ENCODE assay signal across 9 cellular contexts in the genomic region with DNA sequence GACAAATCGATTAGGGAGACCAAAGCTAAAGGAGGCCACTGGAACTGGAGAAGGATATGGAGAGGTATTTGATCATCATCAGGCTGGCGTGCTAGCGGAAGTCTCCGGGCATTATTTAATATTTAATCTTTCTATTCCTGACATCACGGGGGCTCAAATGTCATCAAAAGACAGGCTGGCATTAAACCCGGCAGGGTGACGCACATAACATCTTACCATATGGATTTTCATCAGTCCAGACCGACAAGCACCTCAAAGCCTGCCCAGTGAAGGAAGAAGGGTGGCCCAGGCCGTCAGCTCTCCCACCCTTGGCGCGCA. TPM values are rescaled to one million over a fixed set of nuclear protein-coding genes. Genes with fewer than 3 reads are reported as not detected.
A peak's percentile ranks its signal among the peaks of the same experiment; 100 is the strongest.
DNase-seq lines count a peak whose midpoint lies in the region; ATAC-seq and TF ChIP-seq lines count a peak whose summit lies in the region.
"Had no signal": no experiment of that assay in that cellular context is flagged by ENCODE, and none has a peak within 500 bp of the region (broad histone marks: within the 10 kb centered on the region; RNA-seq: fewer than 3 reads in every experiment).

No MANE protein-coding gene starts in this region.

- H3K27me3 ChIP-seq in GM06990 (replicated peaks; ENCODE audit: control insufficient read depth, insufficient read depth, low read length) (no peaks in the 10 kb centered on the region), SJSA1 (replicated peaks) (no peaks in the 10 kb centered on the region)

- peaks cover 30% of the 10 kb centered on the region for H3K4me1 Mint-ChIP-seq in HFFc6 (ENCODE audit: low read depth)
- H3K4me1 Mint-ChIP-seq in natural killer cell treated with Interleukin-12 subunit alpha and Interleukin-12 subunit beta and Interleukin-15 and Interleukin-18, amount 100 ng/mL, for 72 hours (ENCODE audit: low read depth in 2 of 2): peaks cover 19 to 33% of the 10 kb centered on the region in 2 donors

- no peaks in the 10 kb centered on the region for H3K36me3 Mint-ChIP-seq in HFFc6 (ENCODE audit: low read depth)
- H3K36me3 Mint-ChIP-seq in natural killer cell treated with Interleukin-12 subunit alpha and Interleukin-12 subunit beta and Interleukin-15 and Interleukin-18, amount 100 ng/mL, for 72 hours: no peaks in the 10 kb centered on the region

- ATAC-seq in natural killer cell treated with Interleukin-12 subunit alpha and Interleukin-12 subunit beta and Interleukin-15 and Interleukin-18, amount 100 ng/mL, for 72 hours: no peak
- ATAC-seq in HG03045 (IDR thresholded peaks at IDR 0.05; ENCODE audit: unreplicated experiment): no peak

- peak overlapping the region; percentile 44 for H3K27ac ChIP-seq in SJSA1

- H3K4me3 Mint-ChIP-seq in HFFc6: peak overlapping the region; percentile 94
- peak overlapping the region; percentile 93 for H3K4me3 Mint-ChIP-seq in natural killer cell treated with Interleukin-12 subunit alpha and Interleukin-12 subunit beta and Interleukin-15 and Interleukin-18, amount 100 ng/mL, for 72 hours

- no peaks in the 10 kb centered on the region for H3K9me3 ChIP-seq in SJSA1 (replicated peaks)

- H3K27ac Mint-ChIP-seq in HFFc6: peak overlapping the region; percentile 95
- H3K27ac Mint-ChIP-seq in natural killer cell treated with Interleukin-12 subunit alpha and Interleukin-12 subunit beta and Interleukin-15 and Interleukin-18, amount 100 ng/mL, for 72 hours: peak overlapping the region; percentile 83 to 92

- no peaks in the 10 kb centered on the region for H3K9me3 Mint-ChIP-seq in HFFc6
- H3K9me3 Mint-ChIP-seq in natural killer cell treated with Interleukin-12 subunit alpha and Interleukin-12 subunit beta and Interleukin-15 and Interleukin-18, amount 100 ng/mL, for 72 hours: no peaks in the 10 kb centered on the region

- DNase-seq in GM06990 (ENCODE audit: extremely low read depth, insufficient read length): no peak
- DNase-seq in HFFc6: peak; percentile 16
- no peak for DNase-seq in SJSA1 (ENCODE audit: low read depth in 1 of 2, low spot score in 2 of 2)
- peak; percentile 27 for DNase-seq in epithelial cell of esophagus (ENCODE audit: low read depth)
- no peak for DNase-seq in natural killer cell treated with Interleukin-12 subunit alpha and Interleukin-12 subunit beta and Interleukin-15 and Interleukin-18, amount 100 ng/mL, for 72 hours (ENCODE audit: low spot score)
- no peak for DNase-seq in stimulated activated CD4-positive, alpha-beta T cell treated with anti-CD3 and anti-CD28 coated beads, Interleukin-2, amount 100 ng/mL, for 48 hours
- no peak for DNase-seq in RPMI8226

- H3K4me3 ChIP-seq in GM06990 (replicated peaks; ENCODE audit: low read depth, low read length) (peak overlapping the region; percentile 67), SJSA1 (peak overlapping the region; percentile 67), epithelial cell of esophagus (ENCODE audit: low read length) (peak overlapping the region; percentile 71)

- H3K36me3 ChIP-seq in GM06990 (ENCODE audit: control insufficient read depth, insufficient read depth, low read length): no peaks in the 10 kb centered on the region
- no peaks in the 10 kb centered on the region; the same call in 1 of the 2 replicates for H3K36me3 ChIP-seq in SJSA1

- no peak for TF ChIP-seq CTCF in GM06990 (IDR thresholded peaks at IDR 0.05; ENCODE audit: insufficient read depth, low read length, poor library complexity, severe bottlenecking)
- no peak for TF ChIP-seq CTCF in HFFc6 (IDR thresholded peaks at IDR 0.05)
- no peak for TF ChIP-seq CTCF in epithelial cell of esophagus (IDR thresholded peaks at IDR 0.05; ENCODE audit: insufficient read depth, low read depth, low read length, missing control alignments)

- H3K4me1 ChIP-seq in SJSA1 (replicated peaks): 0 out of 2 replicates have a peak, but pooled peaks cover 2% of the 10 kb centered on the region

- no peaks in the 10 kb centered on the region for H3K27me3 Mint-ChIP-seq in HFFc6 (ENCODE audit: insufficient read depth)
- no peaks in the 10 kb centered on the region for H3K27me3 Mint-ChIP-seq in natural killer cell treated with Interleukin-12 subunit alpha and Interleukin-12 subunit beta and Interleukin-15 and Interleukin-18, amount 100 ng/mL, for 72 hours

RNA-seq across cellular contexts. Expression of gene CCPG1, which starts 0.6 kb away (rescaled TPM):
- total RNA-seq in HFFc6 (2021; fragmentation: NEBNext Ultra II Directional; extraction: Animal tissue kit (Norgen Biotek cat#: 25700)): 10 to 100 TPM; 28.9 to 42.5 (median 32.6) TPM
- total RNA-seq in SJSA1 (2014; rRNA removed; shearing (Covaris generic)): 21.4 and 28.2 TPM in 2 replicates
- total RNA-seq in natural killer cell treated with Interleukin-12 subunit alpha and Interleukin-12 subunit beta and Interleukin-15 and Interleukin-18, amount 100 ng/mL, for 72 hours: 10 to 100 TPM; 22.5 to 36.9 TPM

RNA-seq across cellular contexts. Expression of gene PIERCE2, which starts 0.7 kb away (rescaled TPM):
- total RNA-seq in HFFc6 (2021; fragmentation: NEBNext Ultra II Directional; extraction: Animal tissue kit (Norgen Biotek cat#: 25700)): 1 to 10 TPM in 3 of 6 experiments, under 1 TPM in 3; 0.58 to 1.7 (median 1.1) TPM
- not detected in 2 replicates for total RNA-seq in SJSA1 (2014; rRNA removed; shearing (Covaris generic))
- total RNA-seq in natural killer cell treated with Interleukin-12 subunit alpha and Interleukin-12 subunit beta and Interleukin-15 and Interleukin-18, amount 100 ng/mL, for 72 hours: not detected
- total RNA-seq: activated CD8-positive, alpha-beta memory T cell treated with anti-CD3 and anti-CD28 coated beads for 36 hours had no signal

Comparison
In these comparisons a context has a peak if more than half of its experiments do, and no peak if none do; other contexts are left out.
1. DNase-seq: peak in HFFc6 (single experiment) and epithelial cell of esophagus (single experiment); none in GM06990 (single experiment), SJSA1 (0 of 2), natural killer cell treated with Interleukin-12 subunit alpha and Interleukin-12 subunit beta and Interleukin-15 and Interleukin-18, amount 100 ng/mL, for 72 hours (single experiment), stimulated activated CD4-positive, alpha-beta T cell treated with anti-CD3 and anti-CD28 coated beads, Interleukin-2, amount 100 ng/mL, for 48 hours (0 of 2) and RPMI8226 (single experiment).
2. Peak in every context shown above with its lines, with median percentiles within 50 percentile points of each other: H3K4me3 ChIP-seq.